Comparison of ENCODE assay signal across 9 cellular contexts in the genomic region with DNA sequence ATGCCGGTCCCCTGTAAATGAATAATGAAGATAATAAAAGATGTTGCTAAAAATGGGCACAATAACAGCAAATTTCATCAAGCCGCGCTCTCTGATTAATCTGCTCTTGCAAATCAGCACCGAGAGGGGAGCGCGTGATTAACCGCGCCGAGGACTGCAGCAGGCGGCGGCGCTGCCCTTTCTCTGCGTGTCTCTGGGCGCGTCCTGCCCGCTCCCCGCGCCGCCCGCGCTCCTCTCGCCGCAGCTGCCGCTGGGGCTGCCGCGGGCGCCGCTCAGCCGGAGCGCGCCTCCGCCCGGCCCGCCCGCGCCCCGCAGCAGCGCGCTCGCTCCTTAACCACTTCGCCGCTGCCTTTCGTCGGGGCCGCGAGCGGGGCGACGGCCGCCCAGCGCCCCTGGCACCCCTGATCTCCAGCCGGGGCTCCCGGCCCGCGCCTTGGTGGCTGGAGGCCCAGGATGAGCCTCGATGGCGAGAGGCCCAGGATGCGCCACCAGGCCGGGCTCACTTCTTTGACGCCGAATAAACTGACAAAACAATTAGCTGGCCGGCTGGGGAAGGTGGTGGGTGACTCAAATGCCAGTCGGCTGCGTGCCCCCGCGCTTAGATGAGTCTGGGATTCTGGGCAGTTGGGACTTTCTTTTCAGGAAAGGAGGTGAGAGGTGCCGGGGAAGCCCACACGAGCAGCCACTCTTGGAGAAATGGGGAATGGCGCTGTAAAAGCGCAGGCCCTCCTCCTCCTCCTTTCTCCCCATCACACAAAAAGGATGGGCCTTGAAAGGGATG.
DNase-seq lines count a peak whose midpoint lies in the region; ATAC-seq, FAIRE-seq and TF ChIP-seq lines count a peak whose summit lies in the region.
"Had no signal": no experiment of that assay in that cellular context is flagged by ENCODE, and none has a peak within 500 bp of the region (broad histone marks: within the 10 kb centered on the region; RNA-seq: fewer than 3 reads in every experiment).

No MANE protein-coding gene starts in this region.

- H3K27ac ChIP-seq in esophagus squamous epithelium = peak overlapping the region; percentile 52 to 91 (median 80)

- peaks cover 0 to 26% (median 0%) of the 10 kb centered on the region in 4 donors for H3K27me3 ChIP-seq in esophagus squamous epithelium

- intact Hi-C loops in esophagus squamous epithelium (cut with DNase I) = no loop called here

- in situ Hi-C loops in GM13976 (cut with MboI; ENCODE audit: low sequenced_read_pairs, unreplicated experiment) = no loop called here

- 11 to 13% methylated on average over 15 to 23 of the region's 70 CpGs for WGBS in esophagus squamous epithelium, 2 donors

- ATAC-seq in HG02885 (IDR thresholded peaks at IDR 0.05; ENCODE audit: poor library complexity, unreplicated experiment) = no peak

- peaks cover 0 to 6% (median 0%) of the 10 kb centered on the region in 3 donors for H3K9me3 ChIP-seq in esophagus squamous epithelium

- no peak for TF ChIP-seq POLR2A in esophagus squamous epithelium (IDR thresholded peaks at IDR 0.05)
- TF ChIP-seq POLR2A in GM12892 (IDR thresholded peaks at IDR 0.05; ENCODE audit: low read depth, low read length) = no peak

- TF ChIP-seq CTCF in esophagus squamous epithelium (IDR thresholded peaks at IDR 0.05) = no peak
- no peak for TF ChIP-seq CTCF in GM13976 (IDR thresholded peaks at IDR 0.05; ENCODE audit: borderline replicate concordance, control extremely low read depth, extremely low read depth, insufficient read depth, missing control alignments)

- peak overlapping the region; percentile 5 to 67 (median 38) for H3K4me3 ChIP-seq in esophagus squamous epithelium

- H3K4me1 ChIP-seq in esophagus squamous epithelium = peaks cover 0 to 15% (median 3%) of the 10 kb centered on the region in 3 donors

- DNase-seq in DMS114 treated with DMSO at 0.1 percent for 48 hours (lab: John Stamatoyannopoulos, UW; ENCODE audit: unreplicated experiment) = peak; percentile 35
- peak; percentile 36 for DNase-seq in NCI-H526 treated with DMSO at 0.1 percent for 48 hours (lab: John Stamatoyannopoulos, UW)
- no peak for DNase-seq in esophagus squamous epithelium (lab: John Stamatoyannopoulos, UW)
- DNase-seq in mucosa of gallbladder (ENCODE audit: low spot score) = peak; percentile 12
- DNase-seq in GM12892 (ENCODE audit: insufficient read length) = no peak
- DNase-seq in central memory CD4-positive, alpha-beta T cell = no peak
- no peak for DNase-seq in GM13976 (ENCODE audit: low spot score)

- no peaks in the 10 kb centered on the region for H3K36me3 ChIP-seq in esophagus squamous epithelium

- FAIRE-seq in GM12892 (lab: Jason Lieb, UNC) = no peak
- FAIRE-seq: endometrium had no signal

Comparison
In these comparisons a context has a peak if more than half of its experiments do, and no peak if none do; other contexts are left out.
1. DNase-seq: peak in DMS114 treated with DMSO at 0.1 percent for 48 hours (single experiment), NCI-H526 treated with DMSO at 0.1 percent for 48 hours (single experiment) and mucosa of gallbladder (single experiment); none in esophagus squamous epithelium (single experiment), GM12892 (single experiment), central memory CD4-positive, alpha-beta T cell (single experiment) and GM13976 (single experiment).